ENCODE assay signal across 8 cellular contexts in the genomic region with DNA sequence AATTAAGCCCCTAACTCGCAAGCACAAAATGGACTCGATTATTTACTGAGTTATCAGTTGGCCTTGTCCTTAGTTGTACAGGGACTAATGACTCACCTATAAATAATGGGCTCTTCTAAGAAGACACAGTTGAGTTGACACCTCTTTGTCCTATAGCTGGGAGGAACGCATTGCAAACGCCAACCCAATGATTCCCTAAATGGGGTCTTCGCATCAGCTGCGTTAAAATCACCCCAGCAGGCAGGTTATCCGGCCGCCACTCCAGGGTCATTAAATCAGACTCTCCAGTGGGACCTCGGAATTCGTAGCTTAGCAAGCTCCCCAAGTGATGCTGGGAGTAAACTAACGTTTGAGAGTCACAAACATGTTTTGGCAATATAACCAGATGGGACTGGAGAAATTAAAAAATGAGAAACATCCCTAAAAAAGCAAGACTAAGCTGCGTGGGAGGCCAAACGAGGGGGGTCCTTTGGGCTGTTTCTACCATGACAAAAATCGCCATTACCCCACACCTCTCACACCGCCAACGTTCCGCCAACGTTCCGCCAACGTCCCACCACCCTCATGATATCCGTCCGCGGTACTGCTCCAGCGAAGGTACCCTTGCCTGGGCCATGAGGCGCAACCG. TPM values are rescaled to one million over a fixed set of nuclear protein-coding genes. Genes with fewer than 3 reads are reported as not detected.
DNase-seq lines count a peak whose midpoint lies in the region; ATAC-seq and TF ChIP-seq lines count a peak whose summit lies in the region.

No MANE protein-coding gene starts in this region.

- peaks cover 18% of the 10 kb centered on the region for H4K20me1 ChIP-seq in SK-N-SH (ENCODE audit: insufficient read depth)

- TF ChIP-seq EP300 in SK-N-SH (IDR thresholded peaks at IDR 0.05; ENCODE audit: borderline replicate concordance in 1 of 2, low read depth in 1 of 2, low read length in 1 of 2): no peak
- TF ChIP-seq EP300 in esophagus muscularis mucosa (IDR thresholded peaks at IDR 0.05): no peak

- H3F3A ChIP-seq in SK-N-SH (replicated peaks; ENCODE audit: insufficient read depth): peaks cover 32% of the 10 kb centered on the region

- DNase-seq in DMS79 treated with DMSO at 0.1 percent for 48 hours (lab: John Stamatoyannopoulos, UW): peak; percentile 50
- no peak for DNase-seq in DMS79 (lab: John Stamatoyannopoulos, UW)
- no peak for DNase-seq in SK-N-SH
- DNase-seq in esophagus muscularis mucosa (ENCODE audit: extremely low spot score): no peak
- no peak for DNase-seq in psoas muscle
- DNase-seq in NCI-H524 treated with DMSO at 0.1 percent for 48 hours (lab: John Stamatoyannopoulos, UW): no peak

- H3K4me3 ChIP-seq in SK-N-SH (ENCODE audit: low read depth in 2 of 2, low read length in 1 of 2) (peak overlapping the region; percentile 63 to 77), esophagus muscularis mucosa (peak overlapping the region; percentile 71 to 85 (median 84)), psoas muscle (peak overlapping the region; percentile 87)

- H3K36me3 ChIP-seq in SK-N-SH (replicated peaks in 1 of 2; ENCODE audit: control insufficient read depth in 1 of 2, insufficient read depth in 2 of 2, low read length in 1 of 2) (peaks cover 11 to 17% of the 10 kb centered on the region in 2 experiments), esophagus muscularis mucosa (peaks cover 0 to 11% (median 7%) of the 10 kb centered on the region in 4 donors), psoas muscle (ENCODE audit: insufficient read depth in 1 of 2, low read depth in 1 of 2) (peaks cover 0 to 17% of the 10 kb centered on the region in 2 donors)

- peak overlapping the region; percentile 76 for H2AFZ ChIP-seq in SK-N-SH (ENCODE audit: low read depth)

- H3K27me3 ChIP-seq in SK-N-SH (ENCODE audit: insufficient read depth) (no peaks in the 10 kb centered on the region), esophagus muscularis mucosa (no peaks in the 10 kb centered on the region), psoas muscle (ENCODE audit: insufficient read depth in 3 of 3, low read length in 2 of 3) (no peaks in the 10 kb centered on the region)

- POLR2A ChIA-PET in SK-N-SH (lab: Yijun Ruan, JAX): interaction anchor here (0.7 to 5.0 kb wide), 13 partner anchors 8 to 61 kb away, joined by 3 to 34 read pairs (median 13); a partner anchor contains a TSS

- ATAC-seq in psoas muscle (no peak), GM19452 (IDR thresholded peaks at IDR 0.05; ENCODE audit: unreplicated experiment) (no peak), HG03342 (IDR thresholded peaks at IDR 0.05; ENCODE audit: unreplicated experiment) (no peak)

- peaks cover 52% of the 10 kb centered on the region for H3K79me2 ChIP-seq in SK-N-SH (ENCODE audit: insufficient read depth)

- H3K4me2 ChIP-seq in SK-N-SH: peak overlapping the region; percentile 82

- CTCF ChIA-PET in SK-N-SH (lab: Yijun Ruan, JAX): interaction anchor here (0.8 to 44.3 kb wide), 11 partner anchors 8 to 82 kb away, joined by 3 to 1200 read pairs (median 6); a partner anchor contains a TSS

- peaks cover 36 to 39% of the 10 kb centered on the region in 2 experiments for H3K4me1 ChIP-seq in SK-N-SH (ENCODE audit: control insufficient read depth in 1 of 2, insufficient read depth in 2 of 2, low read depth in 1 of 2, low read length in 1 of 2)
- peaks cover 35 to 54% (median 51%) of the 10 kb centered on the region in 4 donors for H3K4me1 ChIP-seq in esophagus muscularis mucosa
- peaks cover 41% of the 10 kb centered on the region for H3K4me1 ChIP-seq in psoas muscle

- TF ChIP-seq POLR2A in esophagus muscularis mucosa (IDR thresholded peaks at IDR 0.05; ENCODE audit: low read depth): no peak

- peak overlapping the region; percentile 95 to 98 for H3K27ac ChIP-seq in SK-N-SH (ENCODE audit: low read depth in 2 of 2, low read length in 1 of 2)
- peak overlapping the region; percentile 97 to 98 (median 98) for H3K27ac ChIP-seq in esophagus muscularis mucosa (replicated peaks in 1 of 4)
- H3K27ac ChIP-seq in psoas muscle: peak overlapping the region; percentile 97

- TF ChIP-seq RAD21 in SK-N-SH (IDR thresholded peaks at IDR 0.05; ENCODE audit: low read length): no peak

- no peaks in the 10 kb centered on the region for H3K9me3 ChIP-seq in SK-N-SH
- no peaks in the 10 kb centered on the region for H3K9me3 ChIP-seq in esophagus muscularis mucosa
- no peaks in the 10 kb centered on the region for H3K9me3 ChIP-seq in psoas muscle

- WGBS in SK-N-SH (ENCODE audit: low lambda C conversion rate): under 1% methylated on average over 24 of the region's 26 CpGs
- WGBS in esophagus muscularis mucosa: 10% methylated on average over 21 of the region's 26 CpGs
- 8 to 9% (median 9%) methylated on average over 26 of the region's 26 CpGs for WGBS in psoas muscle, 3 donors

- intact Hi-C loops in esophagus muscularis mucosa (cut with DNase I) (no loop called here), psoas muscle (cut with DNase I) (no loop called here)

- TF ChIP-seq CTCF in SK-N-SH (IDR thresholded peaks at IDR 0.05) (no peak), esophagus muscularis mucosa (IDR thresholded peaks at IDR 0.05) (no peak), psoas muscle (IDR thresholded peaks at IDR 0.05) (no peak)

- H3K9me2 ChIP-seq in SK-N-SH: no peaks in the 10 kb centered on the region

- peak overlapping the region; percentile 88 for H3K9ac ChIP-seq in SK-N-SH

TF ChIP-seq in SK-N-SH, 30 proteins besides CTCF, POLR2A, EP300 and RAD21:
- TF ChIP-seq RCOR1 (IDR thresholded peaks at IDR 0.05; ENCODE audit: low read length) (peak; percentile 14; the same call in 1 of the 2 replicates), FOXJ3 (CRISPR knock-in tag; IDR thresholded peaks at IDR 0.05) (no peak; the same call in 1 of the 2 replicates), CHD2 (IDR thresholded peaks at IDR 0.05; ENCODE audit: low read length, partially characterized antibody) (no peak)
TF ChIP-seq in SK-N-SH: peak in this region for 1.

RNA-seq across cellular contexts. Expression of a gene that starts 0.9 kb away (rescaled TPM):
- polyA plus RNA-seq in SK-N-SH (2012; rRNA removed) (159 and 174 TPM in 2 replicates), psoas muscle (1,000 to 10,000 TPM in 1 of 3 donors, 100 to 1,000 TPM in 2; 308 to 1,601 (median 620) TPM)
- polyA plus RNA-seq in SK-N-SH (2012; cell fraction: cytosol; rRNA removed): 128 and 192 TPM in 2 replicates
- 135 and 166 TPM in 2 replicates for polyA plus RNA-seq in SK-N-SH (2012; cell fraction: nucleus; rRNA removed)
- total RNA-seq in esophagus muscularis mucosa (100 to 1,000 TPM; 164 to 281 (median 264) TPM), psoas muscle (1,000 to 10,000 TPM in 3 of 4 donors, 100 to 1,000 TPM in 1; 990 to 1,423 (median 1,174) TPM)

RNA-seq across cellular contexts. Expression of a gene that starts 9.6 kb away (rescaled TPM):
- polyA plus RNA-seq in SK-N-SH (2012; rRNA removed) (31.2 and 36.9 TPM in 2 replicates), psoas muscle (10 to 100 TPM; 16.8 to 46.0 (median 35.5) TPM)
- 35.6 and 43.6 TPM in 2 replicates for polyA plus RNA-seq in SK-N-SH (2012; cell fraction: cytosol; rRNA removed)
- polyA plus RNA-seq in SK-N-SH (2012; cell fraction: nucleus; rRNA removed): 29.6 and 30.5 TPM in 2 replicates
- total RNA-seq in esophagus muscularis mucosa (10 to 100 TPM; 58.1 to 73.9 (median 64.1) TPM), psoas muscle (100 to 1,000 TPM in 1 of 4 donors, 10 to 100 TPM in 3; 56.4 to 130 (median 66.4) TPM)

RNA-seq across cellular contexts. Expression of a gene that starts 54.1 kb away (rescaled TPM):
- polyA plus RNA-seq in SK-N-SH (2012; rRNA removed) (102 and 112 TPM in 2 replicates), psoas muscle (10 to 100 TPM; 26.6 to 69.6 (median 34.8) TPM)
- polyA plus RNA-seq in SK-N-SH (2012; cell fraction: cytosol; rRNA removed): 157 and 183 TPM in 2 replicates
- polyA plus RNA-seq in SK-N-SH (2012; cell fraction: nucleus; rRNA removed): 27.3 and 37.1 TPM in 2 replicates
- total RNA-seq in esophagus muscularis mucosa (10 to 100 TPM; 32.1 to 59.5 (median 39.7) TPM), psoas muscle (10 to 100 TPM; 28.9 to 39.6 (median 35.5) TPM)
